Comparison of ENCODE assay signal across 13 cellular contexts in the genomic region with DNA sequence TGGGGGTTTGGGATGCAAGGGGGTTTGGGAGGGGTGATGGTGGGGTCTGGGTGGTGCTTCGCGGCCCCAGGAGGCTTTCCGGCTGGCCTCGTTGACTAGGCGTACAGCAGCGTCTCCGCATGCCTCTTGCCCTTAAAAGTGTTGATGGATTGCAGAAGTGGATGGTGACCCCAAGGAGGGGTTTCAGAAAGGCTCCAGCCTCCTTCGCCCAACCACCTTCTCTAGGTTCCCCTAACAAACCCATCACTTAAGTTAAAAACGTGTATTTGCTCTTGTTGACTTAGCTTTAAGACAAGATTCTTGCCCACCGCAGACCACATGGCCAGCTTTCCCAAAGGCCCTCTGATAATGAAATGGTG.
"Had no signal": no experiment of that assay in that cellular context is flagged by ENCODE, and none has a peak within 500 bp of the region (broad histone marks: within the 10 kb centered on the region; RNA-seq: fewer than 3 reads in every experiment).

No MANE protein-coding gene starts in this region.

- H3K27ac ChIP-seq: left lung, psoas muscle, suprapubic skin, transverse colon, VCaP had no signal

- H3K27ac Mint-ChIP-seq: activated CD4-positive, alpha-beta T cell treated with anti-CD3 and anti-CD28 coated beads for 36 hours; activated naive CD8-positive, alpha-beta T cell treated with anti-CD3 and anti-CD28 coated beads for 36 hours; effector memory CD8-positive, alpha-beta T cell; memory B cell; stimulated activated naive CD8-positive, alpha-beta T cell treated with anti-CD3 and anti-CD28 coated beads, Interleukin-15, amount 100 ng/mL, for 72 hours had no signal

- H3K9me3 Mint-ChIP-seq: activated naive CD8-positive, alpha-beta T cell treated with anti-CD3 and anti-CD28 coated beads for 36 hours; effector memory CD8-positive, alpha-beta T cell; memory B cell; stimulated activated naive CD8-positive, alpha-beta T cell treated with anti-CD3 and anti-CD28 coated beads, Interleukin-15, amount 100 ng/mL, for 72 hours had no signal

- ATAC-seq: psoas muscle had no signal

- H3K4me1 Mint-ChIP-seq: memory B cell had no signal

- H3K36me3 ChIP-seq: left lung, suprapubic skin, transverse colon had no signal

- DNase-seq: amniotic stem cell, occipital lobe had no signal

- H3K4me3 ChIP-seq: left lung, psoas muscle, suprapubic skin, transverse colon had no signal

- H3K9me3 ChIP-seq: left lung, psoas muscle, suprapubic skin, transverse colon had no signal

- H3K4me1 ChIP-seq: psoas muscle had no signal

- H3K36me3 Mint-ChIP-seq: activated naive CD8-positive, alpha-beta T cell treated with anti-CD3 and anti-CD28 coated beads for 36 hours; naive thymus-derived CD4-positive, alpha-beta T cell had no signal

- H3K4me3 Mint-ChIP-seq: activated naive CD8-positive, alpha-beta T cell treated with anti-CD3 and anti-CD28 coated beads for 36 hours; effector memory CD8-positive, alpha-beta T cell; memory B cell had no signal
